ENCODE assay signal across 28 cellular contexts in the genomic region with DNA sequence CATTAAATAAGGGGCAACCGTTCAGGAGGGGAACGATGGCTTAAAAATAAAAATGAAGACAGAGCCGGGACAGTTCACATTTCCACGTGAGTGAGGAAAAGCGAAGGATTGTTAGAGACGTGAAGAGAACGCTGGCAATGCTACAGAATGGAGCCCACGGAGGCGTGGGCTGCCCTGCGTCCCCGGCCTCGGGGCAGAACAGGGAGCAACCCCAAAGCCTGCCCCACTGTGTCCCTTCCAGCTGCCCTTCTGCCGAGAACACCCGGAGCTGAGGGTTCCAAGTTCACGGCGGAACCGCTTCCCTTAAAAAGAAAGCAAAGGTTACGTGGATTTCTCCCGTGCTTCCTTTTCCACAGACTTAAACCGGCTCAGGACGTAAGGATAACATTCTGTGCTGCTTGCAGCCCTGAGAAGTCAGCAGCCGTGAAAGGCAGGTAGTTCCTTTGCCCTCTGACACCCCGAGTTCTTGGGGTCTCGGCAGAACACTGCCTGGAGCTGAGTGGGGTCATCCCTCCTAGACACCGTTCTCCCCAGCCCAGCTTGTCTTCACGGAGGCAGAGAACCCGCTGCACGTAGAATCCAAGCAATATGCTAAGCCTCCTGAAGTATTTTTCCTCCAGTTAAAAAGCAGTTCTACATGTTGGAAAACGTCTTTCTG. TPM values are rescaled to one million over a fixed set of nuclear protein-coding genes. Genes with fewer than 3 reads are reported as not detected.
DNase-seq lines count a peak whose midpoint lies in the region; ATAC-seq and TF ChIP-seq lines count a peak whose summit lies in the region.
"Had no signal": no experiment of that assay in that cellular context is flagged by ENCODE, and none has a peak within 500 bp of the region (broad histone marks: within the 10 kb centered on the region; RNA-seq: fewer than 3 reads in every experiment).

No MANE protein-coding gene starts in this region.

- H3K9me3 Mint-ChIP-seq in nephron progenitor cell: no peaks in the 10 kb centered on the region
- H3K9me3 Mint-ChIP-seq: activated CD8-positive, alpha-beta T cell treated with anti-CD3 and anti-CD28 coated beads for 36 hours; IgD-negative memory B cell; stimulated activated naive B cell treated with anti-CD40 and anti-IgM and Interleukin-4, amounts not matched to agents 10 μg/mL and 1 μg/mL and 100 μg/mL, for 72 hours had no signal

- H3K27me3 ChIP-seq in mammary epithelial cell (ENCODE audit: insufficient read depth, low read length) (no peaks in the 10 kb centered on the region), vagina (no peaks in the 10 kb centered on the region)
- H3K27me3 ChIP-seq: cardiac muscle cell, neutrophil, thyroid gland had no signal

- WGBS in mammary epithelial cell (ENCODE audit: low coverage, missing lambda C conversion rate): 35% methylated on average over 21 of the region's 29 CpGs

- peaks cover 17% of the 10 kb centered on the region for H3K79me2 ChIP-seq in mammary epithelial cell (ENCODE audit: insufficient read depth, low read length)

- H3K9me3 ChIP-seq in mammary epithelial cell (replicated peaks; ENCODE audit: insufficient read depth, low read length) (peaks cover 7% of the 10 kb centered on the region), vagina (no peaks in the 10 kb centered on the region)
- H3K9me3 ChIP-seq: neutrophil, thyroid gland had no signal

- H3K36me3 ChIP-seq in mammary epithelial cell (ENCODE audit: insufficient read depth, low read length) (no peaks in the 10 kb centered on the region), vagina (peaks cover 0 to 28% of the 10 kb centered on the region in 2 donors)

- H3K4me3 Mint-ChIP-seq in nephron progenitor cell: no peak overlapping the region
- H3K4me3 Mint-ChIP-seq: activated CD8-positive, alpha-beta T cell treated with anti-CD3 and anti-CD28 coated beads for 36 hours; B cell; stimulated activated naive B cell treated with anti-CD40 and anti-IgM and Interleukin-4, amounts not matched to agents 10 μg/mL and 1 μg/mL and 100 μg/mL, for 72 hours had no signal

- H3K9ac ChIP-seq in mammary epithelial cell (ENCODE audit: insufficient read depth, low read length): no peak overlapping the region

- H3K27me3 Mint-ChIP-seq in nephron progenitor cell (ENCODE audit: low read depth, poor library complexity): no peaks in the 10 kb centered on the region
- H3K27me3 Mint-ChIP-seq: activated CD8-positive, alpha-beta T cell treated with anti-CD3 and anti-CD28 coated beads for 36 hours; B cell; IgD-negative memory B cell; stimulated activated naive B cell treated with anti-CD40 and anti-IgM and Interleukin-4, amounts not matched to agents 10 μg/mL and 1 μg/mL and 100 μg/mL, for 72 hours had no signal

- H3K27ac ChIP-seq in mammary epithelial cell (ENCODE audit: insufficient read depth, low read depth, low read length): peak overlapping the region; percentile 19
- H3K27ac ChIP-seq in vagina: peak overlapping the region; percentile 71
- H3K27ac ChIP-seq: cardiac muscle cell, neutrophil had no signal

- no peak for TF ChIP-seq CTCF in mammary epithelial cell (conservative IDR thresholded peaks at IDR 0.05 in 1 of 2, IDR thresholded peaks at IDR 0.05 in 1 of 2; ENCODE audit: extremely low read depth in 1 of 2, insufficient read depth in 1 of 2, low read depth in 1 of 2, low read length in 2 of 2)
- TF ChIP-seq CTCF in nephron progenitor cell (IDR thresholded peaks at IDR 0.05): no peak
- TF ChIP-seq CTCF in vagina (IDR thresholded peaks at IDR 0.05): no peak

- BruUV-seq in mammary epithelial cell (replicated peaks; lab: Mats Ljungman, UMichigan): no TSS peak

- DNase-seq in cardiac septum (ENCODE audit: low spot score): peak; percentile 61
- no peak for DNase-seq in Right ventricle myocardium inferior (ENCODE audit: missing footprints)
- no peak for DNase-seq in mammary epithelial cell
- no peak for DNase-seq in nephron progenitor cell
- DNase-seq in vagina (ENCODE audit: extremely low spot score in 2 of 2): no peak
- no peak for DNase-seq in SKM-1 treated with dmso at 0.1 percent for 144 hours (lab: John Stamatoyannopoulos, UW; ENCODE audit: unreplicated experiment)
- no peak for DNase-seq in stimulated activated CD4-positive, alpha-beta T cell treated with anti-CD3 and anti-CD28 coated beads, Interleukin-2, amount 100 ng/mL, for 24 hours
- DNase-seq: activated CD4-positive, CD25-positive, alpha-beta regulatory T cell treated with anti-CD3 and anti-CD28 coated beads, Interleukin-2, amount 50 U/mL, for 72 hours; activated CD8-positive, alpha-beta T cell treated with anti-CD3 and anti-CD28 coated beads for 36 hours; activated naive CD4-positive, alpha-beta T cell; activated T-cell treated with anti-CD3 and anti-CD28 coated beads for 4 hours; amniotic stem cell; COR-L47; dermis blood vessel endothelial cell; DMS79 treated with DMSO at 0.1 percent for 48 hours; head of caudate nucleus; NCI-H1436; NCI-H2171; NCI-H526; stimulated activated CD4-positive, alpha-beta T cell treated with anti-CD3 and anti-CD28 coated beads, Interleukin-2, amount 100 ng/mL, for 48 hours; stimulated activated naive B cell treated with anti-CD40 and anti-IgM and Interleukin-4, amounts not matched to agents 10 μg/mL and 1 μg/mL and 100 μg/mL, for 72 hours; SW 1271; thyroid gland had no signal

- H3K4me3 ChIP-seq in mammary epithelial cell (replicated peaks in 1 of 3; ENCODE audit: insufficient read depth in 1 of 3, low read depth in 2 of 3, low read length in 3 of 3) (peak overlapping the region in 2 of 3 experiments; percentile 16 to 34), vagina (no peak overlapping the region)
- H3K4me3 ChIP-seq: cardiac muscle cell, thyroid gland had no signal

- H3K4me2 ChIP-seq in mammary epithelial cell (ENCODE audit: insufficient read depth, low read depth, low read length): peak overlapping the region; percentile 79

- H3K4me1 Mint-ChIP-seq in nephron progenitor cell: peaks cover 41% of the 10 kb centered on the region

- ATAC-seq in Right ventricle myocardium inferior: no peak
- ATAC-seq in GM18870 (IDR thresholded peaks at IDR 0.05; ENCODE audit: unreplicated experiment): no peak
- ATAC-seq: activated CD8-positive, alpha-beta T cell treated with anti-CD3 and anti-CD28 coated beads for 36 hours; stimulated activated naive B cell treated with anti-CD40 and anti-IgM and Interleukin-4, amounts not matched to agents 10 μg/mL and 1 μg/mL and 100 μg/mL, for 72 hours had no signal

- peak overlapping the region; percentile 56 for H2AFZ ChIP-seq in mammary epithelial cell (ENCODE audit: low read depth, low read length)

- peaks cover 54% of the 10 kb centered on the region for H3K36me3 Mint-ChIP-seq in nephron progenitor cell (ENCODE audit: low read depth)

- no peaks in the 10 kb centered on the region for H4K20me1 ChIP-seq in mammary epithelial cell (ENCODE audit: insufficient read depth, low read length)

- CTCF ChIA-PET in mammary epithelial cell (lab: Charles Lee; ENCODE audit: low non-redundant PET): no interaction called here

- peaks cover 17% of the 10 kb centered on the region for H3K4me1 ChIP-seq in mammary epithelial cell (ENCODE audit: insufficient read depth, low read length)
- H3K4me1 ChIP-seq in vagina: peaks cover 19% of the 10 kb centered on the region

- peak overlapping the region; percentile 94 for H3K27ac Mint-ChIP-seq in nephron progenitor cell
- H3K27ac Mint-ChIP-seq: activated CD8-positive, alpha-beta T cell treated with anti-CD3 and anti-CD28 coated beads for 36 hours; B cell; IgD-negative memory B cell; stimulated activated naive B cell treated with anti-CD40 and anti-IgM and Interleukin-4, amounts not matched to agents 10 μg/mL and 1 μg/mL and 100 μg/mL, for 72 hours had no signal

- TF ChIP-seq POLR2A in vagina (IDR thresholded peaks at IDR 0.05): no peak

- intact Hi-C loops in cardiac septum (cut with DNase I): no loop called here
- intact Hi-C loops in Right ventricle myocardium inferior (cut with DNase I): no loop called here
- intact Hi-C loops in mammary epithelial cell (cut with micrococcal nuclease): loop anchor here (10.0 kb wide), 1 partner anchor 82 kb away; no protein-coding TSS in a partner anchor
- intact Hi-C loops in vagina (cut with DNase I): no loop called here

- dilution Hi-C loops in mammary epithelial cell (cut with HindIII; ENCODE audit: low sequenced_read_pairs): no loop called here

- in situ Hi-C loops in mammary epithelial cell (cut with MboI; ENCODE audit: low sequenced_read_pairs in 2 of 2): no loop called here

RNA-seq across cellular contexts. Expression of gene DHRSX, which starts 14.2 kb away (rescaled TPM):
- total RNA-seq in cardiac septum (24.9 TPM), Right ventricle myocardium inferior (31.0 TPM), mammary epithelial cell (10 to 100 TPM; 14.3 to 21.7 TPM), vagina (26.0 TPM)
- 11.8 TPM for polyA plus RNA-seq in mammary epithelial cell
- polyA minus RNA-seq in mammary epithelial cell: 13.0 TPM

RNA-seq across cellular contexts. Expression of gene ZBED1, which starts 14.2 kb away (rescaled TPM):
- 45.1 TPM for total RNA-seq in cardiac septum
- 64.8 TPM for total RNA-seq in Right ventricle myocardium inferior
- 10 to 100 TPM; 11.9 to 42.0 TPM for total RNA-seq in mammary epithelial cell
- 9.1 TPM for polyA plus RNA-seq in mammary epithelial cell
- 20.4 TPM for polyA minus RNA-seq in mammary epithelial cell
- total RNA-seq in vagina: 32.7 TPM

Comparison
In these comparisons a context has a peak if more than half of its experiments do, and no peak if none do; other contexts are left out.
1. H3K4me3 ChIP-seq: peak in mammary epithelial cell (2 of 3); none in vagina (0 of 2).